Comparison of ENCODE assay signal across 9 cellular contexts in the genomic region with DNA sequence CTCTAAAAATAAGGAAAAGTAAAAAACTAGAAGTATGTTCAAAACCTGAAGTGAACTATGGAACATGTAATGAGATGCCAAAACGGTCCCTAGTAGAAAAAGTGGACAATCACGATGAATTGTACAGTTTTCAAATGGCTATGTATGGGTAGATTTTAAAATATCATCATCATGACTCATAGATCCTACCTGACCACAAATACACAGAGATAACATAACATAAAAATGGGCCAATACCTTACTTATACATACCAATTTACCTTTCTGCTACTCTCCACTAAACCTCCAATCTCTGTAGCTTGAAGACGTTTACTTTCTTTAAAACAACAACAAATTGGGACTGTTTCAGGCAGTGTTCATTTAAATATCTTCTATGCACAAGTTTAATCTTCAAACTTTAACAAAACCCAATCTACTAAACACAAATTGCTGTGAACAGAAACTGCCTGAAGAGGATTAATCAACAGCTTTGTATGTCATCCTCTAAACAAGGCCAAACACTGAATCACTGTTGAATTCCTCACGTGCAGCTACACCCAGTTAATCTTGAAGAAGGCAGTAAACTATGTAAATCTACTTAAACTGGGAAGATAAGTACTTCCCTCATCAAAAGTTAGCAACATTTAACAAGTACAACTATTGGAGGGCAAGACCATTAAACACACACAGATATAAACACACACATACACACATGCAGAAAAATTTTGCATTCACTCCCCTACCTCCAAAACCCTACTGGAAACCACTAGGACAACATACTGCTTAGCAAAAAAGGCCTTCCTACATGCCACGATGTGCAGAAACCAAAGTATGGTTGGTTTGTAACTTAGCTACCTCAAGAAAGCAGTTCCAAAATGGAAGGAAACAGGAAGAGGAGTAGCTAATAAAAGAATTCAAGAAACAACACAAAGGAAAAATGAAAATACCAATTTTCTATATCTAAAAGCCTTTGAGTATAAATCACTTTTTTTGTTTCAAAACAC.
DNase-seq lines count a peak whose midpoint lies in the region; ATAC-seq, FAIRE-seq and TF ChIP-seq lines count a peak whose summit lies in the region.
"Had no signal": no experiment of that assay in that cellular context is flagged by ENCODE, and none has a peak within 500 bp of the region (broad histone marks: within the 10 kb centered on the region; RNA-seq: fewer than 3 reads in every experiment).

No MANE protein-coding gene starts in this region.

- H3K27ac ChIP-seq in A673 (ENCODE audit: low read depth, low read length, poor library complexity, severe bottlenecking) (peak overlapping the region; percentile 14), mesenchymal stem cell (ENCODE audit: low read length, poor library complexity, severe bottlenecking) (no peak overlapping the region)

- H3K18ac ChIP-seq in mesenchymal stem cell (ENCODE audit: low read depth in 1 of 2, low read length in 2 of 2), result no peak overlapping the region

- POLR2A ChIA-PET in A673 (lab: Charles Lee; ENCODE audit: low non-redundant PET) (interaction anchor here (0.7 kb wide), 1 partner anchor 79 kb away, joined by 3 read pairs; no protein-coding TSS in a partner anchor), WTC11 (lab: Charles Lee) (no interaction called here)

- no peak overlapping the region for H2BK120ac ChIP-seq in mesenchymal stem cell (ENCODE audit: low read depth, low read length)

- CTCF ChIA-PET in A673 (lab: Charles Lee), result interaction anchor here (0.6 kb wide), 1 partner anchor 298 kb away, joined by 3 read pairs; no protein-coding TSS in a partner anchor
- CTCF ChIA-PET in WTC11 (lab: Charles Lee), result interaction anchor here (1.7 kb wide), 1 partner anchor 79 kb away, joined by 7 read pairs; no protein-coding TSS in a partner anchor

- H3K36me3 ChIP-seq in A673 (ENCODE audit: insufficient read depth, low read length, poor library complexity, severe bottlenecking) (no peaks in the 10 kb centered on the region), mesenchymal stem cell (ENCODE audit: control insufficient read depth in 1 of 2, insufficient read depth in 2 of 2, low read depth in 1 of 2, low read length in 2 of 2) (peaks cover 0 to 18% of the 10 kb centered on the region in 2 experiments), BE2C (no peaks in the 10 kb centered on the region)

- H2AK5ac ChIP-seq in mesenchymal stem cell (ENCODE audit: low read length, severe bottlenecking), result no peak overlapping the region

- peak; percentile 41 for FAIRE-seq in H54 (lab: Jason Lieb, UNC)

- H3K36me3 Mint-ChIP-seq in WTC11, result no peaks in the 10 kb centered on the region

- H3K14ac ChIP-seq in mesenchymal stem cell (ENCODE audit: low read length in 2 of 2), result no peak overlapping the region

- no peak for TF ChIP-seq POLR2A in H54 (IDR thresholded peaks at IDR 0.05; ENCODE audit: low read depth, low read length)

- no peak overlapping the region for H4K91ac ChIP-seq in mesenchymal stem cell (ENCODE audit: low read length)

- ATAC-seq in WTC11, result no peak

- no peak overlapping the region for H3K23ac ChIP-seq in mesenchymal stem cell (ENCODE audit: low read length in 2 of 2)

- peaks cover 56% of the 10 kb centered on the region for H3K4me1 Mint-ChIP-seq in WTC11

- peak overlapping the region; percentile 98 for H3K9ac ChIP-seq in mesenchymal stem cell (ENCODE audit: low read length)

- intact Hi-C loops in A673 (cut with micrococcal nuclease; ENCODE audit: unreplicated experiment), result no loop called here

- WGBS in mesenchymal stem cell, result 56% methylated on average over 4 of the region's 5 CpGs

- DNase-seq in A673 (ENCODE audit: low spot score) (peak; percentile 62), H54 (ENCODE audit: insufficient read length, low spot score) (no peak), amniotic epithelial cell (ENCODE audit: low read depth) (peak; percentile 79), mesenchymal stem cell (peak; percentile 78), WTC11 (ENCODE audit: low spot score) (no peak), NCI-H345 treated with DMSO at 0.1 percent for 48 hours (lab: John Stamatoyannopoulos, UW; ENCODE audit: unreplicated experiment) (no peak), SK-N-DZ (ENCODE audit: low spot score) (no peak), BE2C (no peak)
- DNase-seq: activated gamma-delta T cell treated with Interleukin-2 at 50 U/mL for 16 hours had no signal

- H3K79me1 ChIP-seq in mesenchymal stem cell (replicated peaks; ENCODE audit: low read length, poor library complexity, severe bottlenecking), result no peaks in the 10 kb centered on the region

- peaks cover 80% of the 10 kb centered on the region for H3K4me1 ChIP-seq in A673 (ENCODE audit: insufficient read depth, low read length, poor library complexity, severe bottlenecking)
- H3K4me1 ChIP-seq in mesenchymal stem cell (ENCODE audit: control insufficient read depth, insufficient read depth, low read depth, low read length), result peaks cover 4% of the 10 kb centered on the region
- no peaks in the 10 kb centered on the region for H3K4me1 ChIP-seq in BE2C

- no peak overlapping the region for H3K4me3 Mint-ChIP-seq in WTC11

- H2BK5ac ChIP-seq in mesenchymal stem cell (ENCODE audit: low read depth, low read length, poor library complexity, severe bottlenecking), result no peak overlapping the region

- H2BK12ac ChIP-seq in mesenchymal stem cell (ENCODE audit: low read length in 2 of 2), result no peak overlapping the region

- H2AFZ ChIP-seq in mesenchymal stem cell (ENCODE audit: low read depth, low read length), result no peak overlapping the region

- H3K4me3 ChIP-seq in A673 (ENCODE audit: low read depth, low read length, poor library complexity, severe bottlenecking), result no peak overlapping the region
- H3K4me3 ChIP-seq in mesenchymal stem cell (ENCODE audit: insufficient read depth in 1 of 2, low read depth in 1 of 2, low read length in 2 of 2), result peak overlapping the region in 1 of 2 experiments; percentile 97
- no peak overlapping the region for H3K4me3 ChIP-seq in BE2C (ENCODE audit: low read depth, low read length)

- no peak overlapping the region for H3K4me2 ChIP-seq in mesenchymal stem cell (ENCODE audit: low read length, poor library complexity, severe bottlenecking)

- H3K4ac ChIP-seq in mesenchymal stem cell (ENCODE audit: low read depth in 1 of 2, low read length in 2 of 2), result no peak overlapping the region

- no peak for TF ChIP-seq CTCF in A673 (conservative IDR thresholded peaks at IDR 0.05; ENCODE audit: low read depth, low read length)
- TF ChIP-seq CTCF in WTC11 (IDR thresholded peaks at IDR 0.05), result no peak
- no peak for TF ChIP-seq CTCF in BE2C (IDR thresholded peaks at IDR 0.05; ENCODE audit: low read depth, low read length)

- no peak overlapping the region for H4K8ac ChIP-seq in mesenchymal stem cell (ENCODE audit: low read length)

- peaks cover 37% of the 10 kb centered on the region for H3K27me3 Mint-ChIP-seq in WTC11 (ENCODE audit: low read depth)

- H3K9me3 ChIP-seq in A673 (ENCODE audit: low read depth, low read length, poor library complexity, severe bottlenecking) (no peaks in the 10 kb centered on the region), mesenchymal stem cell (ENCODE audit: control insufficient read depth, low read length) (no peaks in the 10 kb centered on the region), BE2C (no peaks in the 10 kb centered on the region)

- no TSS peak for BruUV-seq in A673 (replicated peaks; lab: Mats Ljungman, UMichigan)

- H3K9me3 Mint-ChIP-seq in WTC11, result no peaks in the 10 kb centered on the region

- H3K27ac Mint-ChIP-seq in WTC11, result no peak overlapping the region

- no peak overlapping the region for H2BK15ac ChIP-seq in mesenchymal stem cell (ENCODE audit: low read depth, poor library complexity, severe bottlenecking)

- H3K27me3 ChIP-seq in A673 (replicated peaks; ENCODE audit: insufficient read depth, low read depth, low read length, poor library complexity) (no peaks in the 10 kb centered on the region), mesenchymal stem cell (ENCODE audit: control insufficient read depth in 1 of 2, insufficient read depth in 1 of 2, low read length in 2 of 2) (no peaks in the 10 kb centered on the region), BE2C (no peaks in the 10 kb centered on the region)

TF ChIP-seq in WTC11, 78 proteins besides CTCF, POLR2A, EP300 and RAD21:
- TF ChIP-seq, protein P1, sequence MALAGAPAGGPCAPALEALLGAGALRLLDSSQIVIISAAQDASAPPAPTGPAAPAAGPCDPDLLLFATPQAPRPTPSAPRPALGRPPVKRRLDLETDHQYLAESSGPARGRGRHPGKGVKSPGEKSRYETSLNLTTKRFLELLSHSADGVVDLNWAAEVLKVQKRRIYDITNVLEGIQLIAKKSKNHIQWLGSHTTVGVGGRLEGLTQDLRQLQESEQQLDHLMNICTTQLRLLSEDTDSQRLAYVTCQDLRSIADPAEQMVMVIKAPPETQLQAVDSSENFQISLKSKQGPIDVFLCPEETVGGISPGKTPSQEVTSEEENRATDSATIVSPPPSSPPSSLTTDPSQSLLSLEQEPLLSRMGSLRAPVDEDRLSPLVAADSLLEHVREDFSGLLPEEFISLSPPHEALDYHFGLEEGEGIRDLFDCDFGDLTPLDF (CRISPR knock-in tag; IDR thresholded peaks at IDR 0.05), result no peak
- no peak for TF ChIP-seq SMAD3 (CRISPR knock-in tag; IDR thresholded peaks at IDR 0.05; ENCODE audit: borderline replicate concordance)
- TF ChIP-seq EMX1 (CRISPR knock-in tag; IDR thresholded peaks at IDR 0.05), result no peak
- TF ChIP-seq TCF7 (CRISPR knock-in tag; IDR thresholded peaks at IDR 0.05; ENCODE audit: low read depth), result no peak
- TF ChIP-seq ZNF232 (CRISPR knock-in tag; IDR thresholded peaks at IDR 0.05), result no peak
- TF ChIP-seq, protein P2, sequence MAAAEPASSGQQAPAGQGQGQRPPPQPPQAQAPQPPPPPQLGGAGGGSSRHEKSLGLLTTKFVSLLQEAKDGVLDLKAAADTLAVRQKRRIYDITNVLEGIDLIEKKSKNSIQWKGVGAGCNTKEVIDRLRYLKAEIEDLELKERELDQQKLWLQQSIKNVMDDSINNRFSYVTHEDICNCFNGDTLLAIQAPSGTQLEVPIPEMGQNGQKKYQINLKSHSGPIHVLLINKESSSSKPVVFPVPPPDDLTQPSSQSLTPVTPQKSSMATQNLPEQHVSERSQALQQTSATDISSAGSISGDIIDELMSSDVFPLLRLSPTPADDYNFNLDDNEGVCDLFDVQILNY (CRISPR knock-in tag; IDR thresholded peaks at IDR 0.05), result no peak
- no peak for TF ChIP-seq NR1H2 (CRISPR knock-in tag; IDR thresholded peaks at IDR 0.05)

Comparison
In these comparisons a context has a peak if more than half of its experiments do, and no peak if none do; other contexts are left out.
1. DNase-seq: peak in A673 (single experiment), amniotic epithelial cell (single experiment) and mesenchymal stem cell (single experiment); none in H54 (single experiment), WTC11 (single experiment), NCI-H345 treated with DMSO at 0.1 percent for 48 hours (single experiment), SK-N-DZ (single experiment) and BE2C (single experiment).